Comparison of ENCODE assay signal across 9 cellular contexts in the genomic region with DNA sequence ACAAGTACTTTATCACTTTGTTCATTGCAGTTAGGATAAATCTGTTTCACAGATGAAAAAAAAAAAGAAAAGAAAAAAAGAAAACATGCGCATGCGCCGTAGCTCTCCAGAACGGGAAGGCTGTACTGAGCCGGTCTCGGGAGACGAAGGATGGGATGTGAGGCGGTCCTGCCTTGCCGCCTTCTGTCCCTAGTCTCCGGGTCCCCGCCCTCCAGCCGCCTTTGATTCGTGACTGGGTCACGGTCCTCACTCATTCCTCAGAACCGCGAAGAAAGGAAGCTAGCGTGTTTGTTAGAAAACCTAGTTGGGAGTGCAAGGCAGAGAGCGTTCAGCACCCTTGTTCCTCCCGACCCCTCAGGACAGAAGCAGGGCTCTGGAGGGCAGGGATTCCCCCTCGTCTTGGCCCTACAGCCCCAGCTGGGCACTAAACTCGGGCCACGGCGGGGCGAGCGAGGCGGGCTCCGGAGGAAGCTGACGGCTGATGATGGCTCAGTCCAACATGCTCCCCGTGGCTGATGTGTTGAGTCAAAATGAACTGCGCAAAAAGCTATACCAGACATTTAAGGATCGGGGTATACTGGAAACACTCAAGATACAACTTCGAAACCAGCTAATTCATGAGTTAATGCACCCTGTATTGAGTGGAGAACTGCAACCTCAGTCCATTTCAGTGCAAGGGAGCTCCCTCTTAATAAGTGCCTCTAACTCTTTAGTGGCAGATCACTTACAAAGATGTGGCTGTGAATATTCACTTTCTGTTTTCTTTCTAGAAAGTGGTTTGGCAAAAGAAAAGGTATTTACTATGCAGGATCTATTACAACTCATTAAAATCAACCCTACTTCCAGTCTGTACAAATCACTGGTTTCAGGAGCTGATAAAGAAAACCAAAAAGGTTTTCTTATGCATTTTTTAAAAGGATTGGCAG. TPM values are rescaled to one million over a fixed set of nuclear protein-coding genes. Genes with fewer than 3 reads are reported as not detected.
DNase-seq lines count a peak whose midpoint lies in the region; ATAC-seq and TF ChIP-seq lines count a peak whose summit lies in the region.
"Had no signal": no experiment of that assay in that cellular context is flagged by ENCODE, and none has a peak within 500 bp of the region (broad histone marks: within the 10 kb centered on the region; RNA-seq: fewer than 3 reads in every experiment).

No MANE protein-coding gene starts in this region.

- H3K9me3 ChIP-seq in subcutaneous abdominal adipose tissue (ENCODE audit: control insufficient read depth in 5 of 5, low read length in 5 of 5) (no peaks in the 10 kb centered on the region), PC-9 (ENCODE audit: insufficient read depth, low read depth) (no peaks in the 10 kb centered on the region)

- no peaks in the 10 kb centered on the region for H3K9me3 Mint-ChIP-seq in activated CD8-positive, alpha-beta memory T cell treated with anti-CD3 and anti-CD28 coated beads, Interleukin-2, amount 10 ng/mL, durations not matched to agents 7 days and 5 days (ENCODE audit: low read depth)

- H3K27ac ChIP-seq in subcutaneous abdominal adipose tissue (ENCODE audit: low read depth, low read length) (no peak overlapping the region), PC-9 (no peak overlapping the region)

- H3K79me2 ChIP-seq in PC-9 (ENCODE audit: low read depth) = no peaks in the 10 kb centered on the region

- peak; percentile 80 for ATAC-seq in activated CD8-positive, alpha-beta memory T cell treated with anti-CD3 and anti-CD28 coated beads, Interleukin-2, amount 10 ng/mL, durations not matched to agents 7 days and 5 days

- H3K9ac ChIP-seq in subcutaneous abdominal adipose tissue (ENCODE audit: low read length in 5 of 5) = no peak overlapping the region

- no peak for TF ChIP-seq CTCF in PC-9 (conservative IDR thresholded peaks at IDR 0.05)

- H3K27me3 ChIP-seq in subcutaneous abdominal adipose tissue (ENCODE audit: control insufficient read depth in 5 of 5, insufficient read depth in 4 of 5, low read length in 5 of 5) (no peaks in the 10 kb centered on the region), PC-9 (ENCODE audit: insufficient read depth, low read depth) (no peaks in the 10 kb centered on the region)

- POLR2A ChIA-PET in PC-9 (lab: Charles Lee; ENCODE audit: unreplicated experiment) = no interaction called here

- H3K4me2 ChIP-seq in PC-9 = no peak overlapping the region

- CTCF ChIA-PET in activated CD8-positive, alpha-beta memory T cell treated with anti-CD3 and anti-CD28 coated beads, Interleukin-2, amount 10 ng/mL, durations not matched to agents 7 days and 5 days (lab: Charles Lee) = interaction anchor here (1.9 kb wide), 1 partner anchor 10 kb away, joined by 6 read pairs; no protein-coding TSS in a partner anchor
- CTCF ChIA-PET in PC-9 (lab: Charles Lee) = no interaction called here

- H3K36me3 Mint-ChIP-seq in activated CD8-positive, alpha-beta memory T cell treated with anti-CD3 and anti-CD28 coated beads, Interleukin-2, amount 10 ng/mL, durations not matched to agents 7 days and 5 days = peaks cover 13% of the 10 kb centered on the region

- peaks cover 18 to 52% (median 38%) of the 10 kb centered on the region in 5 donors for H3K36me3 ChIP-seq in subcutaneous abdominal adipose tissue (ENCODE audit: control insufficient read depth in 5 of 5, insufficient read depth in 5 of 5, low read length in 5 of 5)
- no peaks in the 10 kb centered on the region for H3K36me3 ChIP-seq in PC-9 (ENCODE audit: low read depth)

- peak overlapping the region; percentile 80 for H3K27ac Mint-ChIP-seq in activated CD8-positive, alpha-beta memory T cell treated with anti-CD3 and anti-CD28 coated beads, Interleukin-2, amount 10 ng/mL, durations not matched to agents 7 days and 5 days

- peaks cover 12% of the 10 kb centered on the region for H3K4me1 Mint-ChIP-seq in activated CD8-positive, alpha-beta memory T cell treated with anti-CD3 and anti-CD28 coated beads, Interleukin-2, amount 10 ng/mL, durations not matched to agents 7 days and 5 days

- BruUV-seq in PC-9 (replicated peaks; lab: Mats Ljungman, UMichigan) = no TSS peak

- H3K27me3 Mint-ChIP-seq in activated CD8-positive, alpha-beta memory T cell treated with anti-CD3 and anti-CD28 coated beads, Interleukin-2, amount 10 ng/mL, durations not matched to agents 7 days and 5 days = no peaks in the 10 kb centered on the region

- H2AFZ ChIP-seq in PC-9 = no peak overlapping the region

- no peaks in the 10 kb centered on the region for H4K20me1 ChIP-seq in PC-9 (ENCODE audit: insufficient read depth)

- DNase-seq in activated CD8-positive, alpha-beta memory T cell treated with anti-CD3 and anti-CD28 coated beads for 24 hours = peak; percentile 62
- no peak for DNase-seq in activated CD8-positive, alpha-beta memory T cell treated with anti-CD3 and anti-CD28 coated beads, Interleukin-2, amount 50 U/mL, for 48 hours
- DNase-seq in activated CD8-positive, alpha-beta memory T cell treated with anti-CD3 and anti-CD28 coated beads, Interleukin-2, amount 10 ng/mL, durations not matched to agents 7 days and 5 days = peak; percentile 44
- DNase-seq in globus pallidus (ENCODE audit: low spot score) (peak; percentile 21), PC-9 (no peak), NCI-H345 treated with DMSO at 0.1 percent for 48 hours (lab: John Stamatoyannopoulos, UW; ENCODE audit: unreplicated experiment) (no peak), NCI-H187 (lab: John Stamatoyannopoulos, UW) (no peak)
- DNase-seq: AML-193 had no signal

- H3F3A ChIP-seq in PC-9 (ENCODE audit: insufficient read depth, low read depth) = no peaks in the 10 kb centered on the region

- H3K4me3 ChIP-seq in subcutaneous abdominal adipose tissue (ENCODE audit: low read depth in 1 of 5, low read length in 5 of 5) = peak overlapping the region; percentile 16 to 63 (median 51)
- no peak overlapping the region for H3K4me3 ChIP-seq in PC-9

- H3K4me1 ChIP-seq in subcutaneous abdominal adipose tissue (ENCODE audit: control insufficient read depth in 5 of 5, insufficient read depth in 5 of 5, low read length in 5 of 5) = peaks cover 0 to 4% (median 0%) of the 10 kb centered on the region in 5 donors
- H3K4me1 ChIP-seq in PC-9 (replicated peaks; ENCODE audit: insufficient read depth) = no peaks in the 10 kb centered on the region

- H3K4me3 Mint-ChIP-seq in activated CD8-positive, alpha-beta memory T cell treated with anti-CD3 and anti-CD28 coated beads, Interleukin-2, amount 10 ng/mL, durations not matched to agents 7 days and 5 days = peak overlapping the region; percentile 78

- H3K9me2 ChIP-seq in PC-9 (ENCODE audit: insufficient read depth) = no peaks in the 10 kb centered on the region

- intact Hi-C loops in PC-9 (cut with micrococcal nuclease; ENCODE audit: unreplicated experiment) = no loop called here

RNA-seq across cellular contexts. Expression of a gene that starts 40.0 kb away (rescaled TPM):
- total RNA-seq in activated CD8-positive, alpha-beta memory T cell treated with anti-CD3 and anti-CD28 coated beads, Interleukin-2, amount 10 ng/mL, durations not matched to agents 7 days and 5 days = 1 to 10 TPM; 8.0 to 9.3 TPM
- 32.5 and 45.5 TPM in 2 replicates for total RNA-seq in PC-9 (2021)

Comparison
In these comparisons a context has a peak if more than half of its experiments do, and no peak if none do; other contexts are left out.
1. DNase-seq: peak in activated CD8-positive, alpha-beta memory T cell treated with anti-CD3 and anti-CD28 coated beads for 24 hours (single experiment), activated CD8-positive, alpha-beta memory T cell treated with anti-CD3 and anti-CD28 coated beads, Interleukin-2, amount 10 ng/mL, durations not matched to agents 7 days and 5 days (single experiment) and globus pallidus (single experiment); none in activated CD8-positive, alpha-beta memory T cell treated with anti-CD3 and anti-CD28 coated beads, Interleukin-2, amount 50 U/mL, for 48 hours (single experiment), PC-9 (0 of 2), NCI-H345 treated with DMSO at 0.1 percent for 48 hours (single experiment) and NCI-H187 (0 of 2).